1 cellular context compared by ENCODE assay signal in genomic region chr9:34701023-34701768, GRCh38.
TF ChIP-seq lines count a peak whose summit lies in the region.

No MANE protein-coding gene starts in this region.

TF ChIP-seq in SK-N-SH, 30 proteins besides CTCF, POLR2A, EP300 and RAD21 (continued from another document):
- TF ChIP-seq, protein P1, sequence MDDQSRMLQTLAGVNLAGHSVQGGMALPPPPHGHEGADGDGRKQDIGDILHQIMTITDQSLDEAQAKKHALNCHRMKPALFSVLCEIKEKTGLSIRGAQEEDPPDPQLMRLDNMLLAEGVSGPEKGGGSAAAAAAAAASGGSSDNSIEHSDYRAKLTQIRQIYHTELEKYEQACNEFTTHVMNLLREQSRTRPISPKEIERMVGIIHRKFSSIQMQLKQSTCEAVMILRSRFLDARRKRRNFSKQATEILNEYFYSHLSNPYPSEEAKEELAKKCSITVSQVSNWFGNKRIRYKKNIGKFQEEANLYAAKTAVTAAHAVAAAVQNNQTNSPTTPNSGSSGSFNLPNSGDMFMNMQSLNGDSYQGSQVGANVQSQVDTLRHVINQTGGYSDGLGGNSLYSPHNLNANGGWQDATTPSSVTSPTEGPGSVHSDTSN (IDR thresholded peaks at IDR 0.05), result no peak
- no peak for TF ChIP-seq SIN3A (IDR thresholded peaks at IDR 0.05; ENCODE audit: borderline replicate concordance, low read depth, low read length)
